ENCODE assay signal across 17 cellular contexts in genomic region chr13:113903361-113903760, GRCh38. TPM values are rescaled to one million over a fixed set of nuclear protein-coding genes. Genes with fewer than 3 reads are reported as not detected.
DNase-seq lines count a peak whose midpoint lies in the region; ATAC-seq and TF ChIP-seq lines count a peak whose summit lies in the region.
"Had no signal": no experiment of that assay in that cellular context is flagged by ENCODE, and none has a peak within 500 bp of the region (broad histone marks: within the 10 kb centered on the region; RNA-seq: fewer than 3 reads in every experiment).

No MANE protein-coding gene starts in this region.

- H3K9me3 ChIP-seq in SK-N-SH, result no peaks in the 10 kb centered on the region
- no peaks in the 10 kb centered on the region for H3K9me3 ChIP-seq in adipocyte (ENCODE audit: control insufficient read depth, low read length)
- H3K9me3 ChIP-seq in right atrium auricular region, result no peaks in the 10 kb centered on the region
- H3K9me3 ChIP-seq in thoracic aorta, result no peaks in the 10 kb centered on the region
- H3K9me3 ChIP-seq: HAP-1 had no signal

- H3K4me3 Mint-ChIP-seq in activated CD4-positive, alpha-beta T cell treated with anti-CD3 and anti-CD28 coated beads, Interleukin-2, amount 10 ng/mL, durations not matched to agents 7 days and 5 days, result no peak overlapping the region
- H3K4me3 Mint-ChIP-seq: stimulated activated naive B cell treated with anti-CD40 and anti-IgM and Interleukin-4, amounts not matched to agents 10 μg/mL and 1 μg/mL and 100 μg/mL, for 72 hours had no signal

- H3K9ac ChIP-seq in SK-N-SH (no peak overlapping the region), adipocyte (ENCODE audit: low read length) (no peak overlapping the region)

- H3F3A ChIP-seq in SK-N-SH (replicated peaks; ENCODE audit: insufficient read depth), result peaks cover 37% of the 10 kb centered on the region

- TF ChIP-seq RAD21 in SK-N-SH (IDR thresholded peaks at IDR 0.05; ENCODE audit: low read length), result no peak

- H3K4me2 ChIP-seq in SK-N-SH, result no peak overlapping the region

- no peaks in the 10 kb centered on the region for H3K36me3 Mint-ChIP-seq in activated CD4-positive, alpha-beta T cell treated with anti-CD3 and anti-CD28 coated beads, Interleukin-2, amount 10 ng/mL, durations not matched to agents 7 days and 5 days (ENCODE audit: low read depth)
- H3K36me3 Mint-ChIP-seq: stimulated activated naive B cell treated with anti-CD40 and anti-IgM and Interleukin-4, amounts not matched to agents 10 μg/mL and 1 μg/mL and 100 μg/mL, for 72 hours had no signal

- H3K4me1 ChIP-seq in SK-N-SH (ENCODE audit: control insufficient read depth in 1 of 2, insufficient read depth in 2 of 2, low read depth in 1 of 2, low read length in 1 of 2) (peaks cover 14 to 31% of the 10 kb centered on the region in 2 experiments), adipocyte (ENCODE audit: control insufficient read depth, insufficient read depth, low read length) (peaks cover 21% of the 10 kb centered on the region), right atrium auricular region (no peaks in the 10 kb centered on the region), thoracic aorta (ENCODE audit: control insufficient read depth in 1 of 2, low read depth in 2 of 2) (peaks cover 22 to 62% of the 10 kb centered on the region in 2 donors)
- H3K4me1 ChIP-seq: HAP-1 had no signal

- 0 out of 3 replicates have a peak, but pooled peaks have one; percentile 11 for ATAC-seq in SK-N-SH treated with all-trans-retinoic acid at 6 μM for 48 hours
- peak; percentile 64 for ATAC-seq in thoracic aorta (ENCODE audit: insufficient number of reproducible peaks, low FRiP score, low read depth)
- ATAC-seq: stimulated activated naive B cell treated with anti-CD40 and anti-IgM and Interleukin-4, amounts not matched to agents 10 μg/mL and 1 μg/mL and 100 μg/mL, for 72 hours had no signal

- H3K4me1 Mint-ChIP-seq in activated CD4-positive, alpha-beta T cell treated with anti-CD3 and anti-CD28 coated beads, Interleukin-2, amount 10 ng/mL, durations not matched to agents 7 days and 5 days, result peaks cover 1% of the 10 kb centered on the region

- H3K27ac Mint-ChIP-seq in activated CD4-positive, alpha-beta T cell treated with anti-CD3 and anti-CD28 coated beads, Interleukin-2, amount 10 ng/mL, durations not matched to agents 7 days and 5 days, result no peak overlapping the region
- H3K27ac Mint-ChIP-seq: stimulated activated naive B cell treated with anti-CD40 and anti-IgM and Interleukin-4, amounts not matched to agents 10 μg/mL and 1 μg/mL and 100 μg/mL, for 72 hours had no signal

- no peaks in the 10 kb centered on the region for H3K9me2 ChIP-seq in SK-N-SH

- no peaks in the 10 kb centered on the region for H3K79me2 ChIP-seq in SK-N-SH (ENCODE audit: insufficient read depth)

- H3K4me3 ChIP-seq in SK-N-SH (ENCODE audit: low read depth in 2 of 2, low read length in 1 of 2) (no peak overlapping the region), adipocyte (ENCODE audit: low read length) (no peak overlapping the region), right atrium auricular region (no peak overlapping the region), thoracic aorta (no peak overlapping the region)
- H3K4me3 ChIP-seq: HAP-1 had no signal

- DNase-seq in SK-N-SH (no peak), adipocyte (ENCODE audit: low read depth) (peak; percentile 60), right atrium auricular region (ENCODE audit: low spot score) (peak; percentile 59), thoracic aorta (ENCODE audit: low spot score) (peak; percentile 41), middle frontal gyrus (ENCODE audit: extremely low spot score, low spot score) (no peak), HK-2 (ENCODE audit: unreplicated experiment) (no peak)
- no peak for DNase-seq in activated CD4-positive, alpha-beta T cell treated with anti-CD3 and anti-CD28 coated beads, Interleukin-2, amount 10 ng/mL, durations not matched to agents 7 days and 5 days
- DNase-seq: 8988T; activated CD4-positive, alpha-beta T cell treated with anti-CD3 and anti-CD28 coated beads for 48 hours; effector CD8-positive, alpha-beta T cell; Kasumi-1; NCI-H1694 treated with DMSO at 0.1 percent for 48 hours; NCI-H524; stimulated activated CD4-positive, alpha-beta T cell treated with anti-CD3 and anti-CD28 coated beads, Interleukin-4, amount 100 ng/mL, for 4 hours; stimulated activated naive B cell treated with anti-CD40 and anti-IgM and Interleukin-4, amounts not matched to agents 10 μg/mL and 1 μg/mL and 100 μg/mL, for 72 hours had no signal

- no peaks in the 10 kb centered on the region for H3K9me3 Mint-ChIP-seq in activated CD4-positive, alpha-beta T cell treated with anti-CD3 and anti-CD28 coated beads, Interleukin-2, amount 10 ng/mL, durations not matched to agents 7 days and 5 days
- H3K9me3 Mint-ChIP-seq: stimulated activated naive B cell treated with anti-CD40 and anti-IgM and Interleukin-4, amounts not matched to agents 10 μg/mL and 1 μg/mL and 100 μg/mL, for 72 hours had no signal

- H3K36me3 ChIP-seq in SK-N-SH (replicated peaks in 1 of 2; ENCODE audit: control insufficient read depth in 1 of 2, insufficient read depth in 2 of 2, low read length in 1 of 2) (no peaks in the 10 kb centered on the region), adipocyte (ENCODE audit: control insufficient read depth, insufficient read depth, low read length, severe bottlenecking) (no peaks in the 10 kb centered on the region), right atrium auricular region (no peaks in the 10 kb centered on the region), thoracic aorta (no peaks in the 10 kb centered on the region)
- H3K36me3 ChIP-seq: HAP-1 had no signal

- no peak for TF ChIP-seq EP300 in SK-N-SH (IDR thresholded peaks at IDR 0.05; ENCODE audit: borderline replicate concordance in 1 of 2, low read depth in 1 of 2, low read length in 1 of 2)

- peaks cover 14% of the 10 kb centered on the region for H3K27me3 Mint-ChIP-seq in activated CD4-positive, alpha-beta T cell treated with anti-CD3 and anti-CD28 coated beads, Interleukin-2, amount 10 ng/mL, durations not matched to agents 7 days and 5 days

- TF ChIP-seq CTCF in SK-N-SH (IDR thresholded peaks at IDR 0.05) (no peak), right atrium auricular region (IDR thresholded peaks at IDR 0.05) (no peak), thoracic aorta (IDR thresholded peaks at IDR 0.05) (no peak)

- H3K27me3 ChIP-seq in SK-N-SH (ENCODE audit: insufficient read depth) (no peaks in the 10 kb centered on the region), adipocyte (replicated peaks; ENCODE audit: control insufficient read depth, insufficient read depth, low read length) (no peaks in the 10 kb centered on the region), right atrium auricular region (no peaks in the 10 kb centered on the region), thoracic aorta (replicated peaks; ENCODE audit: insufficient read depth) (no peaks in the 10 kb centered on the region)

- CTCF ChIA-PET in SK-N-SH (lab: Yijun Ruan, JAX), result no interaction called here
- CTCF ChIA-PET in activated CD4-positive, alpha-beta T cell treated with anti-CD3 and anti-CD28 coated beads, Interleukin-2, amount 10 ng/mL, durations not matched to agents 7 days and 5 days (lab: Charles Lee), result no interaction called here

- H3K27ac ChIP-seq in SK-N-SH (ENCODE audit: low read depth in 2 of 2, low read length in 1 of 2), result peak overlapping the region in 1 of 2 experiments; percentile 32; a peak in 2 of 4 replicates
- H3K27ac ChIP-seq in right atrium auricular region, result peak overlapping the region in 1 of 2 donors; percentile 45
- peak overlapping the region; percentile 91 to 92 for H3K27ac ChIP-seq in thoracic aorta

- POLR2A ChIA-PET in SK-N-SH (lab: Yijun Ruan, JAX), result no interaction called here
- POLR2A ChIA-PET in activated CD4-positive, alpha-beta T cell treated with anti-CD3 and anti-CD28 coated beads, Interleukin-2, amount 10 ng/mL, durations not matched to agents 7 days and 5 days (lab: Charles Lee), result no interaction called here

- H2AFZ ChIP-seq in SK-N-SH (ENCODE audit: low read depth), result no peak overlapping the region

- no peaks in the 10 kb centered on the region for H4K20me1 ChIP-seq in SK-N-SH (ENCODE audit: insufficient read depth)

- WGBS in SK-N-SH (ENCODE audit: low lambda C conversion rate), result 90% methylated on average over 6 of the region's 6 CpGs

TF ChIP-seq in SK-N-SH treated with all-trans-retinoic acid at 6 μM for 48 hours, 23 proteins besides CTCF, POLR2A, EP300 and RAD21 (continues in another document):
- no peak for TF ChIP-seq ZNF8 (CRISPR knock-in tag; IDR thresholded peaks at IDR 0.05)
- no peak for TF ChIP-seq PPARA (CRISPR knock-in tag; IDR thresholded peaks at IDR 0.05; ENCODE audit: borderline replicate concordance)
- no peak for TF ChIP-seq RARB (CRISPR knock-in tag; IDR thresholded peaks at IDR 0.05)
- TF ChIP-seq BACH2 (CRISPR knock-in tag; IDR thresholded peaks at IDR 0.05; ENCODE audit: borderline replicate concordance), result no peak
- TF ChIP-seq ZFP3 (CRISPR knock-in tag; IDR thresholded peaks at IDR 0.05), result no peak
- no peak for TF ChIP-seq TOX (CRISPR knock-in tag; IDR thresholded peaks at IDR 0.05; ENCODE audit: borderline replicate concordance)

TF ChIP-seq in SK-N-SH, 30 proteins besides CTCF, POLR2A, EP300 and RAD21 (continues in another document):
- TF ChIP-seq SIN3A (IDR thresholded peaks at IDR 0.05; ENCODE audit: borderline replicate concordance, low read depth, low read length), result no peak
- TF ChIP-seq POLR2AphosphoS5 (IDR thresholded peaks at IDR 0.05; ENCODE audit: low read depth, low read length), result no peak
- no peak for TF ChIP-seq FOXJ3 (CRISPR knock-in tag; IDR thresholded peaks at IDR 0.05)
- TF ChIP-seq JUND (IDR thresholded peaks at IDR 0.05), result no peak
- TF ChIP-seq GATA2 (CRISPR knock-in tag; IDR thresholded peaks at IDR 0.05), result no peak
- no peak for TF ChIP-seq RCOR1 (IDR thresholded peaks at IDR 0.05; ENCODE audit: low read length)
- no peak for TF ChIP-seq TEAD4 (IDR thresholded peaks at IDR 0.05; ENCODE audit: borderline replicate concordance, insufficient read depth)
- TF ChIP-seq NFIC (IDR thresholded peaks at IDR 0.05; ENCODE audit: borderline replicate concordance), result no peak

RNA-seq across cellular contexts. Expression of gene GAS6, which starts 39.5 kb away (rescaled TPM):
- 380 and 406 TPM in 2 replicates for polyA plus RNA-seq in SK-N-SH (2012; rRNA removed)
- polyA plus RNA-seq in SK-N-SH (2012; cell fraction: cytosol; rRNA removed), result 236 and 359 TPM in 2 replicates
- polyA plus RNA-seq in SK-N-SH (2012; cell fraction: nucleus; rRNA removed), result 463 and 469 TPM in 2 replicates
- total RNA-seq in right atrium auricular region (100 to 1,000 TPM; 206 to 254 TPM), thoracic aorta (1,000 to 10,000 TPM in 1 of 2 donors, 100 to 1,000 TPM in 1; 854 to 1,319 TPM)
- total RNA-seq in activated CD4-positive, alpha-beta T cell treated with anti-CD3 and anti-CD28 coated beads, Interleukin-2, amount 10 ng/mL, durations not matched to agents 7 days and 5 days, result under 1 TPM; 0.82 to 0.92 TPM

Comparison
In these comparisons a context has a peak if more than half of its experiments do, and no peak if none do; other contexts are left out.
1. DNase-seq: peak in adipocyte (single experiment), right atrium auricular region (single experiment) and thoracic aorta (single experiment); none in SK-N-SH (single experiment), middle frontal gyrus (single experiment), activated CD4-positive, alpha-beta T cell treated with anti-CD3 and anti-CD28 coated beads, Interleukin-2, amount 10 ng/mL, durations not matched to agents 7 days and 5 days (single experiment) and HK-2 (single experiment).
2. RNA of gene GAS6, which starts 39.5 kb away (total RNA-seq): 854 to 1,319 TPM in thoracic aorta and 206 to 254 TPM in right atrium auricular region; 0.82 to 0.92 TPM in activated CD4-positive, alpha-beta T cell treated with anti-CD3 and anti-CD28 coated beads, Interleukin-2, amount 10 ng/mL, durations not matched to agents 7 days and 5 days; every median in the first group is over 100 times any median in the second.